In the genomic region with DNA sequence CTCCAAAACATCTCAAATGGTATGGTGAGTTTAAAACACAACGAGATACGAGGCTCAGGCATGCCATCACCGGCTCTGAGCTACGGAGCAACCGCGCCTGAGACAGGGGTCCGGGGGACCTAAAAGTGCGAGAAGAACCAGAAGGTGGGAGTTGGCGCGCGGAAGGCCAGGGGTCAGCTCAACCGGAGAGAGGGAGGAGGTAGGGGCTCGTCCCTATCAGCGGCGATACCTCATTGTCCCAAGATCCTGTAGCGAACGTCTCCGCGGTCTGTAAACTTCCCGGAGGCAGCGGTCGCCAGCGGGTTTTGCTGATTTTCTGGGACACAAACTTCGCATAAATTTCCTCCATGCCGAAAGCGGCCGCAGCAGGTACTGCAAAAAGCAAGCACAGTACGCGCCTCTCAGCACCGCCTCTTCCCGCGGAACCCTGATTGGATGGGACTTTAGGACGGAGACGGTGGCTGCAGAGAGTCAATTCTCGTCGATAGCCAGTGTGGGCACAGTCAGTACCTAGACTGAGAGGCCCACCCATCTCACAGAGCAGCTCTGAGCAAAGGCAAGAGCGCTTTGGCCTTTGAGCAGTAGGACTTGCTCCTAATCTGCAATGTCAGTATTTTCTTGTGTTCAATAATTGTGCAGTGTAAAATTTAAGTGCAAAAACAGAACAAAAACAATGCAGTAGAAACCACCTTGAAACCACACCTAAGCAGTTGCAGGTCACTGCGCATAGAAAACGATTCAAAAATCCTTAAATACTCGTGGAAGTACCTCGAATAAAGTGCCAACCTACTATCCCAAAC, we compare ENCODE assay signal across 8 cellular contexts. TPM values are rescaled to one million over a fixed set of nuclear protein-coding genes. Genes with fewer than 3 reads are reported as not detected.
DNase-seq lines count a peak whose midpoint lies in the region; ATAC-seq and TF ChIP-seq lines count a peak whose summit lies in the region.

A gene with protein sequence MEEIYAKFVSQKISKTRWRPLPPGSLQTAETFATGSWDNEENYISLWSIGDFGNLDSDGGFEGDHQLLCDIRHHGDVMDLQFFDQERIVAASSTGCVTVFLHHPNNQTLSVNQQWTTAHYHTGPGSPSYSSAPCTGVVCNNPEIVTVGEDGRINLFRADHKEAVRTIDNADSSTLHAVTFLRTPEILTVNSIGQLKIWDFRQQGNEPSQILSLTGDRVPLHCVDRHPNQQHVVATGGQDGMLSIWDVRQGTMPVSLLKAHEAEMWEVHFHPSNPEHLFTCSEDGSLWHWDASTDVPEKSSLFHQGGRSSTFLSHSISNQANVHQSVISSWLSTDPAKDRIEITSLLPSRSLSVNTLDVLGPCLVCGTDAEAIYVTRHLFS (minus strand): TSS at position 383 of the 800 bp plus-strand sequence. CDS start 34 bp downstream, at position 349.

- H3K4me1 ChIP-seq in uterus: peaks cover 0 to 6% of the 10 kb centered on the region in 2 donors

- no peaks in the 10 kb centered on the region for H3K9me3 ChIP-seq in uterus

- TF ChIP-seq CTCF in GM12875 (IDR thresholded peaks at IDR 0.05; ENCODE audit: borderline replicate concordance, insufficient read depth, low read depth, low read length) (peak; percentile 51; the same call in 1 of the 2 replicates), uterus (IDR thresholded peaks at IDR 0.05) (peak; percentile 53 to 81 (median 64))

- DNase-seq in NCI-H1436 (lab: John Stamatoyannopoulos, UW) (peak; percentile 89), T-helper 1 cell (peak; percentile 71 to 93 (median 82)), amniotic stem cell (lab: John Stamatoyannopoulos, UW) (peak; percentile 82), left ventricle myocardium superior (peak; percentile 96), pulmonary artery endothelial cell (ENCODE audit: low read depth, low spot score) (peak; percentile 89), uterus (peak; percentile 91 to 92)

- peak within 1 kb of the TSS; percentile 70 to 78 for H3K27ac ChIP-seq in uterus

- ATAC-seq in HG02763 (IDR thresholded peaks at IDR 0.05; ENCODE audit: unreplicated experiment): peak; percentile 52
- ATAC-seq in left ventricle myocardium superior: peak; percentile 69

- intact Hi-C loops in left ventricle myocardium superior (cut with micrococcal nuclease) (no loop called here), uterus (cut with DNase I; ENCODE audit: low total_unique reads) (no loop called here)

- no peaks in the 10 kb centered on the region for H3K36me3 ChIP-seq in uterus

- no peaks in the 10 kb centered on the region for H3K27me3 ChIP-seq in uterus

- H3K4me3 ChIP-seq in GM12875 (ENCODE audit: low read depth, low read length) (peak within 1 kb of the TSS; percentile 66), uterus (peak within 1 kb of the TSS; percentile 66 to 82)

- peak in 1 of 2 donors; percentile 35 for TF ChIP-seq POLR2A in uterus (IDR thresholded peaks at IDR 0.05)

RNA-seq across cellular contexts. Expression of the gene that starts here (rescaled TPM):
- total RNA-seq in left ventricle myocardium superior: 30.1 TPM
- 33.2 and 47.3 TPM in 2 replicates for total RNA-seq in pulmonary artery endothelial cell
- 10 to 100 TPM; 20.2 to 71.2 (median 48.3) TPM for total RNA-seq in uterus

Comparison
In these comparisons a context has a peak if more than half of its experiments do, and no peak if none do; other contexts are left out.
1. Peak in every context shown above with its lines: DNase-seq, ATAC-seq, H3K4me3 ChIP-seq and H3K27ac ChIP-seq.